Comparison of ENCODE assay signal across 2 cellular contexts in the genomic region with DNA sequence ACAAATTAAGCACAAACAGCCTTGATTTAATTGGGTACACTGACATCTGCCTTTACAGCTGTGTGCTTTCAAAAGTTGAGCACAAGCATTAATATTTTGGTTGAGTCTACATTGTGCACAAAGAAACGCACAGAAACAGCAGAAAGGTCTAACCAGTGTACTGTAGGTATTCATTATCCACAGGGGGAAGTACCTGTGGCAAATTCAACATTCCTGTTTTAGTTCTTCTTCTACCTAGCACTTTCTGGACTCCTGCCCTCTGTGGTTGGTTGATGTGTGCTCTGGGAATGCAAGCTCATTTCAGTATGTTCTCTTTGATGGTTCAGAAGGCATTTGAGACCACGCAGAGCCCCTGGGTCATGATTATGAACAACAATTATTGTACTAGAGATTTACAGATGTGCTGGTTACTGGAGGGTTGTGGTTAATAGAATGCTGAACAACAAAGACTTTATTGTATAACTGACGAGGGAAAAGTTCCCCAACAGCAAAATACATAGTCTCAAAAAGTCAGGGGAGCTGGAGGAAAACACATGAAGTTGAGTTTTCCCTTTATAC.
TF ChIP-seq lines count a peak whose summit lies in the region.

No MANE protein-coding gene starts in this region.

TF ChIP-seq in GM23338, 12 proteins besides CTCF, POLR2A, EP300 and RAD21:
- no peak for TF ChIP-seq EZH2 (IDR thresholded peaks at IDR 0.05; ENCODE audit: low read depth, unreplicated experiment)

TF ChIP-seq in GM12878, 131 proteins besides CTCF, POLR2A, EP300 and RAD21:
- TF ChIP-seq MTA2 (IDR thresholded peaks at IDR 0.05; ENCODE audit: low read depth) (peak; percentile 50; the same call in 1 of the 2 replicates), MEF2B (IDR thresholded peaks at IDR 0.05; ENCODE audit: partially characterized antibody, poor library complexity, severe bottlenecking) (peak; percentile 22), IKZF2 (IDR thresholded peaks at IDR 0.05) (peak; percentile 37 to 39; a peak in 2 of 4 replicates), JUNB (IDR thresholded peaks at IDR 0.05) (no peak), IKZF1 (conservative IDR thresholded peaks at IDR 0.05) (0 out of 2 replicates have a peak, but pooled peaks have one; percentile 16), RFX5 (IDR thresholded peaks at IDR 0.05; ENCODE audit: low read depth, low read length) (no peak)
TF ChIP-seq in GM12878: peak in this region for 4.
